15 cellular contexts compared by ENCODE assay signal in the genomic region with DNA sequence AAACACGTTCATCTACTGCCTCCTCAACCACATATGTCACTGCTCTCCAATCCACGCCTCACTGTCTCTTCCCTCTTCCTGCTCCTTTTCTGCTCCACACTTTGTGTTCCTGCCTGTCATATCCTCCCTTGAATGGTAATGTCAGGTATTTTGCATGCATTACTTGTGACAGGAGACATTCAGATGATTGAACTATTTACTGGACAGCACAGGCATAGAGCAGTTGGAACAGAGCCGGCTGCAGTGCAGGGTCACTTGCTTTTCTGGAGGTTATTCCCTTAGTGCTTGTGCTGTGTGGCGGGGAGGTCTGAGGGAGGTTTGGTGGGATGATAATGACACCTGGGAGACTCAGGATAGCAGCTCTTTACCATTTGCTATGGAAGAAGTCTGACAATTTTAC.
DNase-seq lines count a peak whose midpoint lies in the region; ATAC-seq and TF ChIP-seq lines count a peak whose summit lies in the region.
"Had no signal": no experiment of that assay in that cellular context is flagged by ENCODE, and none has a peak within 500 bp of the region (broad histone marks: within the 10 kb centered on the region; RNA-seq: fewer than 3 reads in every experiment).

No MANE protein-coding gene starts in this region.

- H3K4me3 Mint-ChIP-seq in T-helper 17 cell (no peak overlapping the region), H9 (no peak overlapping the region), endodermal cell (no peak overlapping the region)
- no peak overlapping the region for H3K4me3 Mint-ChIP-seq in stimulated activated effector memory CD8-positive, alpha-beta T cell treated with anti-CD3 and anti-CD28 coated beads, Interleukin-12 subunit alpha, Interleukin-12 subunit beta, amount 100 ng/mL, for 72 hours
- H3K4me3 Mint-ChIP-seq: CD4-positive, CD25-positive, alpha-beta regulatory T cell; CD8-positive, alpha-beta memory T cell; GM23338; HFFc6 had no signal

- H2BK12ac ChIP-seq in H9 (ENCODE audit: insufficient read length, low read depth, low read length): no peak overlapping the region

- no peaks in the 10 kb centered on the region for H3K36me3 ChIP-seq in endodermal cell (ENCODE audit: control insufficient read depth, insufficient read depth, low read length)
- H3K36me3 ChIP-seq: BE2C had no signal

- no peak overlapping the region for H3K23ac ChIP-seq in H9 (ENCODE audit: insufficient read length, low read depth, low read length)

- H4K20me1 ChIP-seq in H9 (ENCODE audit: control insufficient read depth, insufficient read depth, insufficient read length): no peaks in the 10 kb centered on the region

- H3K18ac ChIP-seq in H9 (ENCODE audit: insufficient read length, low read depth, low read length): no peak overlapping the region

- H2BK15ac ChIP-seq in H9 (ENCODE audit: low read depth, low read length): no peak overlapping the region

- H3K79me1 ChIP-seq in H9 (ENCODE audit: insufficient read depth, low read depth, low read length, poor library complexity, severe bottlenecking): no peaks in the 10 kb centered on the region

- no peak overlapping the region for H3K56ac ChIP-seq in H9 (ENCODE audit: insufficient read length, low read depth, low read length)

- H3K27ac Mint-ChIP-seq in T-helper 17 cell: peak overlapping the region; percentile 19
- H3K27ac Mint-ChIP-seq in stimulated activated effector memory CD8-positive, alpha-beta T cell treated with anti-CD3 and anti-CD28 coated beads, Interleukin-12 subunit alpha, Interleukin-12 subunit beta, amount 100 ng/mL, for 72 hours: no peak overlapping the region
- no peak overlapping the region for H3K27ac Mint-ChIP-seq in H9
- H3K27ac Mint-ChIP-seq in endodermal cell: no peak overlapping the region
- H3K27ac Mint-ChIP-seq: CD8-positive, alpha-beta memory T cell; GM23338; HFFc6 had no signal

- H3K27me3 ChIP-seq in H9 (ENCODE audit: insufficient read depth, low read length) (no peaks in the 10 kb centered on the region), endodermal cell (ENCODE audit: control insufficient read depth, insufficient read depth, low read length, poor library complexity, severe bottlenecking) (no peaks in the 10 kb centered on the region)
- H3K27me3 ChIP-seq: BE2C had no signal

- no peak overlapping the region for H3T11ph ChIP-seq in H9 (ENCODE audit: low read length)

- no peak overlapping the region for H2AK5ac ChIP-seq in H9 (ENCODE audit: insufficient read length, low read length)

- no peak overlapping the region for H3K14ac ChIP-seq in H9 (ENCODE audit: insufficient read depth, low read length)

- no peak overlapping the region for H3K4me2 ChIP-seq in H9 (ENCODE audit: insufficient read depth, insufficient read length, low read length)
- H3K4me2 ChIP-seq: GM23338 had no signal

- H2BK5ac ChIP-seq in H9 (ENCODE audit: insufficient read length, low read length): no peak overlapping the region

- H4K91ac ChIP-seq in H9 (ENCODE audit: insufficient read length, low read depth, low read length): no peak overlapping the region

- no peak overlapping the region for H3K4me3 ChIP-seq in endodermal cell (ENCODE audit: low read length)
- H3K4me3 ChIP-seq: GM23338 had no signal

- no peak overlapping the region for H2AFZ ChIP-seq in H9 (ENCODE audit: low read length)
- H2AFZ ChIP-seq: GM23338 had no signal

- H3K79me2 ChIP-seq in H9 (ENCODE audit: insufficient read depth, low read length): 0 out of 2 replicates have a peak, but pooled peaks cover 3% of the 10 kb centered on the region

- H3K4me1 Mint-ChIP-seq in T-helper 17 cell (no peaks in the 10 kb centered on the region), H9 (no peaks in the 10 kb centered on the region), endodermal cell (peaks cover 5% of the 10 kb centered on the region)
- H3K4me1 Mint-ChIP-seq in stimulated activated effector memory CD8-positive, alpha-beta T cell treated with anti-CD3 and anti-CD28 coated beads, Interleukin-12 subunit alpha, Interleukin-12 subunit beta, amount 100 ng/mL, for 72 hours: no peaks in the 10 kb centered on the region
- H3K4me1 Mint-ChIP-seq: CD4-positive, CD25-positive, alpha-beta regulatory T cell; CD8-positive, alpha-beta memory T cell; GM23338 had no signal

- no peak overlapping the region for H3K4ac ChIP-seq in H9 (ENCODE audit: low read depth, low read length)

- no peak overlapping the region for H2BK20ac ChIP-seq in H9 (ENCODE audit: low read depth, low read length, poor library complexity, severe bottlenecking)

- no peak overlapping the region for H4K8ac ChIP-seq in H9 (replicated peaks; ENCODE audit: insufficient read length, low read depth, low read length)

- H3K9ac ChIP-seq in H9 (ENCODE audit: extremely low read depth, insufficient read length, low read length) (no peak overlapping the region), endodermal cell (ENCODE audit: extremely low read depth, low read length, poor library complexity, severe bottlenecking) (no peak overlapping the region)

- DNase-seq in T-helper 17 cell (no peak), left lobe of liver (ENCODE audit: low spot score) (peak; percentile 58), NCI-H2029 treated with DMSO at 0.1 percent for 48 hours (lab: John Stamatoyannopoulos, UW) (no peak), H9 (no peak), endodermal cell (no peak)
- DNase-seq in stimulated activated effector memory CD8-positive, alpha-beta T cell treated with anti-CD3 and anti-CD28 coated beads, Interleukin-12 subunit alpha, Interleukin-12 subunit beta, amount 100 ng/mL, for 72 hours (ENCODE audit: low spot score in 2 of 2): no peak
- DNase-seq: ACHN; BE2C; C1 segment of cervical spinal cord; CD4-positive, CD25-positive, alpha-beta regulatory T cell; CD8-positive, alpha-beta memory T cell; COR-L47; HFFc6 had no signal

- H3K23me2 ChIP-seq in H9 (ENCODE audit: insufficient read length, low read depth, low read length, poor library complexity, severe bottlenecking): no peaks in the 10 kb centered on the region

- H3K36me3 Mint-ChIP-seq in T-helper 17 cell (ENCODE audit: low read depth) (peaks cover 2% of the 10 kb centered on the region), H9 (ENCODE audit: insufficient read depth in 1 of 3, low read depth in 3 of 3) (no peaks in the 10 kb centered on the region), endodermal cell (ENCODE audit: low read depth) (no peaks in the 10 kb centered on the region)
- H3K36me3 Mint-ChIP-seq in stimulated activated effector memory CD8-positive, alpha-beta T cell treated with anti-CD3 and anti-CD28 coated beads, Interleukin-12 subunit alpha, Interleukin-12 subunit beta, amount 100 ng/mL, for 72 hours: no peaks in the 10 kb centered on the region
- H3K36me3 Mint-ChIP-seq: CD4-positive, CD25-positive, alpha-beta regulatory T cell; CD8-positive, alpha-beta memory T cell had no signal

- H3K27me3 Mint-ChIP-seq in T-helper 17 cell (peaks cover 25% of the 10 kb centered on the region), H9 (ENCODE audit: low read depth) (no peaks in the 10 kb centered on the region), endodermal cell (ENCODE audit: insufficient read depth) (no peaks in the 10 kb centered on the region)

- no peaks in the 10 kb centered on the region for H3K9me3 ChIP-seq in T-helper 17 cell (ENCODE audit: control insufficient read depth, low read length, poor library complexity, severe bottlenecking)
- H3K9me3 ChIP-seq in H9 (ENCODE audit: control insufficient read depth, low read depth, low read length): no peaks in the 10 kb centered on the region
- no peaks in the 10 kb centered on the region for H3K9me3 ChIP-seq in endodermal cell (ENCODE audit: control insufficient read depth, low read length)
- H3K9me3 ChIP-seq: BE2C had no signal

- H2BK120ac ChIP-seq in H9 (ENCODE audit: low read depth, low read length, poor library complexity, severe bottlenecking): no peak overlapping the region

- TF ChIP-seq CTCF in H9 (conservative IDR thresholded peaks at IDR 0.05) (no peak), endodermal cell (conservative IDR thresholded peaks at IDR 0.05) (no peak)

- H3K4me1 ChIP-seq in H9 (ENCODE audit: insufficient read depth, low read length) (no peaks in the 10 kb centered on the region), endodermal cell (ENCODE audit: control insufficient read depth, insufficient read depth, low read length) (no peaks in the 10 kb centered on the region)

- ATAC-seq in T-helper 17 cell (no peak), left lobe of liver (peak; percentile 61)
- ATAC-seq in stimulated activated effector memory CD8-positive, alpha-beta T cell treated with anti-CD3 and anti-CD28 coated beads, Interleukin-12 subunit alpha, Interleukin-12 subunit beta, amount 100 ng/mL, for 72 hours: peak; percentile 16
- ATAC-seq: GM23338, HCT116 had no signal

- no peak overlapping the region for H4K5ac ChIP-seq in H9 (ENCODE audit: insufficient read length, low read depth, low read length)

- no CpG with 5 or more reads among the region's 4 CpGs for WGBS in H9 (ENCODE audit: extremely low coverage, insufficient read length, low lambda C conversion rate)
- WGBS in endodermal cell (ENCODE audit: insufficient coverage in 1 of 2, insufficient read length in 1 of 2), 2 experiments: 87 to 88% methylated on average over 3 to 4 of the region's 4 CpGs

- H3K27ac ChIP-seq in H9 (ENCODE audit: insufficient read length, low read depth, low read length) (no peak overlapping the region), endodermal cell (ENCODE audit: low read depth, low read length) (no peak overlapping the region)

- H3K9me3 Mint-ChIP-seq in stimulated activated effector memory CD8-positive, alpha-beta T cell treated with anti-CD3 and anti-CD28 coated beads, Interleukin-12 subunit alpha, Interleukin-12 subunit beta, amount 100 ng/mL, for 72 hours: no peaks in the 10 kb centered on the region
- H3K9me3 Mint-ChIP-seq in H9 (no peaks in the 10 kb centered on the region), endodermal cell (peaks cover 6% of the 10 kb centered on the region)
- H3K9me3 Mint-ChIP-seq: GM23338, HFFc6 had no signal
